Comparison of ENCODE assay signal across 18 cellular contexts in the genomic region with DNA sequence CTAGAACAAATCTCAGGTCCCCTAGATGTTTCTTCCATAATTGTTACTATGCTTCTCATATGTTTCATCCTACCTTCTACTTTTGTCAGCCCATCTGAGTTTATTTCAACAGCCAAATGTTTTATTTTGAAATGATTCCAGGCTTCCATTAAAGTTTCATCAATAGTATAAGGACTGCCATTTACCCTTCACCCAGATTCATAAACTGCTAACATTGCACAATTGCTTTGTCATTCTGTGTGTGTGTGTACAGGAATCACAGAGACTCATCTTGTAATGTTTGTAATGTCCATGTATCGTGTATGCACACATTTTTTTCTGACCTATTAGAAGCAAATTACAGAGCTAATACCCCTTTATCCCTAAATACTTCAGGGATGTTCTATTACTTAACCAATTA. TPM values are rescaled to one million over a fixed set of nuclear protein-coding genes. Genes with fewer than 3 reads are reported as not detected.
DNase-seq lines count a peak whose midpoint lies in the region; ATAC-seq and TF ChIP-seq lines count a peak whose summit lies in the region.
"Had no signal": no experiment of that assay in that cellular context is flagged by ENCODE, and none has a peak within 500 bp of the region (broad histone marks: within the 10 kb centered on the region; RNA-seq: fewer than 3 reads in every experiment).

No MANE protein-coding gene starts in this region.

- WGBS in IMR-90 (ENCODE audit: extremely low coverage in 2 of 2, insufficient read length in 1 of 2), 2 experiments, result no CpG with 5 or more reads among the region's 1 CpG
- 21% methylated on average over 1 of the region's 1 CpG for WGBS in right lobe of liver (ENCODE audit: insufficient coverage, low coverage, low lambda C conversion rate, missing lambda C conversion rate)
- WGBS in esophagus squamous epithelium, 2 donors, result 54 to 74% methylated on average over 1 of the region's 1 CpG

- H4K8ac ChIP-seq in IMR-90 (ENCODE audit: low read depth in 2 of 2, low read length in 2 of 2), result no peak overlapping the region

- H3K27ac Mint-ChIP-seq in endothelial cell (ENCODE audit: unreplicated experiment), result peak overlapping the region; percentile 17
- H3K27ac Mint-ChIP-seq: activated naive CD4-positive, alpha-beta T cell treated with anti-CD3 and anti-CD28 coated beads, Interleukin-2, amount 10 ng/mL, durations not matched to agents 7 days and 5 days had no signal

- H3K56ac ChIP-seq in IMR-90 (ENCODE audit: extremely low read depth, insufficient read depth, low read length), result no peak overlapping the region

- H3K9me3 Mint-ChIP-seq in endothelial cell (ENCODE audit: unreplicated experiment), result no peaks in the 10 kb centered on the region
- H3K9me3 Mint-ChIP-seq: activated naive CD4-positive, alpha-beta T cell treated with anti-CD3 and anti-CD28 coated beads, Interleukin-2, amount 10 ng/mL, durations not matched to agents 7 days and 5 days had no signal

- no peak overlapping the region for H3K4ac ChIP-seq in IMR-90 (ENCODE audit: low read depth, low read length)

- no peak overlapping the region for H3K14ac ChIP-seq in IMR-90 (replicated peaks; ENCODE audit: low read depth, low read length)

- no peak overlapping the region for H2BK120ac ChIP-seq in IMR-90 (ENCODE audit: low read depth, low read length)

- DNase-seq in IMR-90 (peak; percentile 77), endothelial cell (ENCODE audit: low spot score) (no peak), right lobe of liver (no peak), vagina (ENCODE audit: extremely low spot score in 2 of 2) (no peak), NCI-H1092 treated with DMSO at 0.1 percent for 48 hours (lab: John Stamatoyannopoulos, UW) (no peak), esophagus squamous epithelium (lab: John Stamatoyannopoulos, UW) (no peak)
- DNase-seq: activated CD4-positive, alpha-beta T cell treated with anti-CD3 and anti-CD28 coated beads, Interleukin-2, amount 50 U/mL, for 1 hour; activated naive CD4-positive, alpha-beta T cell treated with anti-CD3 and anti-CD28 coated beads, Interleukin-2, amount 10 ng/mL, durations not matched to agents 7 days and 5 days; Karpas-422; mucosa of descending colon; NCI-H187; NCI-H446 treated with DMSO at 0.1 percent for 48 hours; right cardiac atrium; stimulated activated CD4-positive, alpha-beta T cell treated with anti-CD3 and anti-CD28 coated beads, Interleukin-2, amount 100 ng/mL, for 24 hours had no signal

- peaks cover 9% of the 10 kb centered on the region for H3K27me3 Mint-ChIP-seq in endothelial cell (ENCODE audit: unreplicated experiment)

- TF ChIP-seq RAD21 in IMR-90 (IDR thresholded peaks at IDR 0.05; ENCODE audit: low read length), result no peak

- H2AK5ac ChIP-seq in IMR-90 (ENCODE audit: low read depth, low read length), result no peak overlapping the region

- CTCF ChIA-PET in IMR-90 (lab: Yijun Ruan, JAX), result interaction anchor here (1.7 kb wide), 1 partner anchor 35 kb away, joined by 4 read pairs; no protein-coding TSS in a partner anchor

- peak; percentile 75 for ATAC-seq in IMR-90 (ENCODE audit: low read depth)
- peak; percentile 80 to 87 (median 86) for ATAC-seq in right lobe of liver
- no peak for ATAC-seq in HG03457 (IDR thresholded peaks at IDR 0.05; ENCODE audit: unreplicated experiment)
- ATAC-seq: mucosa of descending colon, right cardiac atrium had no signal

- no peak overlapping the region for H3K18ac ChIP-seq in IMR-90 (ENCODE audit: low read depth, low read length)

- in situ Hi-C loops in IMR-90 (cut with MboI; ENCODE audit: low sequenced_read_pairs), result no loop called here

- no peak overlapping the region for H3K4me3 ChIP-seq in IMR-90 (ENCODE audit: insufficient read depth, low read depth, low read length)
- H3K4me3 ChIP-seq in right lobe of liver, result no peak overlapping the region
- no peak overlapping the region for H3K4me3 ChIP-seq in vagina
- no peak overlapping the region for H3K4me3 ChIP-seq in esophagus squamous epithelium
- H3K4me3 ChIP-seq: BLaER1 treated with 17β-estradiol and CSF1 and Interleukin-3, amounts not matched to agents 10 nM and 100 nM; mucosa of descending colon had no signal

- intact Hi-C loops in IMR-90 (cut with micrococcal nuclease), result no loop called here
- intact Hi-C loops in right lobe of liver (cut with DNase I), result no loop called here
- intact Hi-C loops in vagina (cut with DNase I), result no loop called here
- intact Hi-C loops in esophagus squamous epithelium (cut with DNase I), result no loop called here

- no peak overlapping the region for H3K4me2 ChIP-seq in IMR-90 (ENCODE audit: low read depth, low read length)
- H3K4me2 ChIP-seq: BLaER1 treated with 17β-estradiol and CSF1 and Interleukin-3, amounts not matched to agents 10 nM and 100 nM had no signal

- H3K23ac ChIP-seq in IMR-90 (ENCODE audit: low read depth, low read length), result no peak overlapping the region

- H3K9me3 ChIP-seq in IMR-90 (ENCODE audit: control insufficient read depth, insufficient read depth, low read length), result no peaks in the 10 kb centered on the region
- H3K9me3 ChIP-seq in right lobe of liver, result no peaks in the 10 kb centered on the region
- no peaks in the 10 kb centered on the region for H3K9me3 ChIP-seq in vagina
- no peaks in the 10 kb centered on the region for H3K9me3 ChIP-seq in esophagus squamous epithelium
- H3K9me3 ChIP-seq: mucosa of descending colon had no signal

- TF ChIP-seq POLR2A in IMR-90 (IDR thresholded peaks at IDR 0.05; ENCODE audit: low read depth, low read length) (no peak), right lobe of liver (IDR thresholded peaks at IDR 0.05) (no peak), vagina (IDR thresholded peaks at IDR 0.05) (no peak), esophagus squamous epithelium (IDR thresholded peaks at IDR 0.05) (no peak)

- H2BK15ac ChIP-seq in IMR-90 (ENCODE audit: low read depth, low read length), result no peak overlapping the region

- no peak overlapping the region for H3K9ac ChIP-seq in IMR-90 (ENCODE audit: low read depth, low read length)
- H3K9ac ChIP-seq: BLaER1 treated with 17β-estradiol and CSF1 and Interleukin-3, amounts not matched to agents 10 nM and 100 nM had no signal

- no peak overlapping the region for H2BK20ac ChIP-seq in IMR-90 (ENCODE audit: low read depth, low read length)

- no peak overlapping the region for H4K91ac ChIP-seq in IMR-90 (ENCODE audit: insufficient read depth, low read depth, low read length)

- H3K4me1 ChIP-seq in IMR-90 (ENCODE audit: control insufficient read depth, insufficient read depth, low read length) (peaks cover 1% of the 10 kb centered on the region; the same call in 1 of the 2 replicates), right lobe of liver (peaks cover 0 to 9% (median 3%) of the 10 kb centered on the region in 4 donors), vagina (no peaks in the 10 kb centered on the region), esophagus squamous epithelium (peaks cover 0 to 13% (median 3%) of the 10 kb centered on the region in 3 donors)

- H3K9me1 ChIP-seq in IMR-90 (ENCODE audit: insufficient read depth, low read length), result peaks cover 18% of the 10 kb centered on the region

- H3K27ac ChIP-seq in IMR-90 (ENCODE audit: insufficient read depth, low read length) (no peak overlapping the region), right lobe of liver (peak overlapping the region in 2 of 3 donors; percentile 45 to 64), vagina (peak overlapping the region; percentile 25), esophagus squamous epithelium (no peak overlapping the region)
- H3K27ac ChIP-seq: BLaER1 treated with 17β-estradiol and CSF1 and Interleukin-3, amounts not matched to agents 10 nM and 100 nM had no signal

- dilution Hi-C loops in IMR-90 (cut with HindIII; ENCODE audit: low sequenced_read_pairs, unreplicated experiment), result no loop called here

- BruUV-seq in IMR-90 (replicated peaks; lab: Mats Ljungman, UMichigan), result no TSS peak

- H3K27me3 ChIP-seq in IMR-90 (ENCODE audit: control insufficient read depth, insufficient read depth, low read length), result no peaks in the 10 kb centered on the region
- H3K27me3 ChIP-seq in right lobe of liver, result no peaks in the 10 kb centered on the region
- no peaks in the 10 kb centered on the region for H3K27me3 ChIP-seq in vagina
- H3K27me3 ChIP-seq in esophagus squamous epithelium, result no peaks in the 10 kb centered on the region
- H3K27me3 ChIP-seq: BLaER1 treated with 17β-estradiol and CSF1 and Interleukin-3, amounts not matched to agents 10 nM and 100 nM had no signal

- peaks cover 38% of the 10 kb centered on the region for H3K36me3 Mint-ChIP-seq in endothelial cell (ENCODE audit: low read depth, unreplicated experiment)

- POLR2A ChIA-PET in IMR-90 (lab: Charles Lee; ENCODE audit: unreplicated experiment), result no interaction called here

- no peak overlapping the region for H3K4me3 Mint-ChIP-seq in endothelial cell (ENCODE audit: unreplicated experiment)
- H3K4me3 Mint-ChIP-seq: activated naive CD4-positive, alpha-beta T cell treated with anti-CD3 and anti-CD28 coated beads, Interleukin-2, amount 10 ng/mL, durations not matched to agents 7 days and 5 days had no signal

- H4K20me1 ChIP-seq in IMR-90 (ENCODE audit: insufficient read depth, low read length), result no peaks in the 10 kb centered on the region
- H4K20me1 ChIP-seq: BLaER1 treated with 17β-estradiol and CSF1 and Interleukin-3, amounts not matched to agents 10 nM and 100 nM had no signal

- no peak overlapping the region for H4K5ac ChIP-seq in IMR-90 (ENCODE audit: low read depth, low read length)

- TF ChIP-seq CTCF in IMR-90 (conservative IDR thresholded peaks at IDR 0.05; ENCODE audit: low read depth, low read length) (no peak), endothelial cell (IDR thresholded peaks at IDR 0.05; ENCODE audit: unreplicated experiment) (no peak), right lobe of liver (IDR thresholded peaks at IDR 0.05) (no peak), vagina (IDR thresholded peaks at IDR 0.05) (no peak), esophagus squamous epithelium (IDR thresholded peaks at IDR 0.05) (no peak)

- peaks cover 6% of the 10 kb centered on the region for H3K4me1 Mint-ChIP-seq in endothelial cell (ENCODE audit: unreplicated experiment)

- H2BK5ac ChIP-seq in IMR-90 (ENCODE audit: low read depth, low read length, poor library complexity, severe bottlenecking), result peak overlapping the region; percentile 50

- H2AFZ ChIP-seq in IMR-90 (replicated peaks; ENCODE audit: low read length, poor library complexity), result no peak overlapping the region

- no peak overlapping the region for H2AK9ac ChIP-seq in IMR-90 (replicated peaks; ENCODE audit: low read depth, low read length, poor library complexity)

- H3K79me1 ChIP-seq in IMR-90 (ENCODE audit: low read depth in 1 of 2, low read length in 2 of 2), result no peaks in the 10 kb centered on the region; a peak in 1 of 4 replicates

- H3K36me3 ChIP-seq in IMR-90 (ENCODE audit: control insufficient read depth, insufficient read depth, low read length) (peaks cover 11% of the 10 kb centered on the region), right lobe of liver (peaks cover 0 to 3% (median 1%) of the 10 kb centered on the region in 4 donors), vagina (peaks cover 4 to 18% of the 10 kb centered on the region in 2 donors), esophagus squamous epithelium (peaks cover 0 to 51% (median 0%) of the 10 kb centered on the region in 3 donors)
- H3K36me3 ChIP-seq: BLaER1 treated with 17β-estradiol and CSF1 and Interleukin-3, amounts not matched to agents 10 nM and 100 nM had no signal

RNA-seq across cellular contexts. Expression of a gene that starts 25.5 kb away (rescaled TPM):
- total RNA-seq in IMR-90 (2012; rRNA removed), result 0.56 and 1.8 TPM in 2 replicates
- 1.0 and 1.6 TPM in 2 replicates for polyA plus RNA-seq in IMR-90 (2012; rRNA removed)
- 0.40 and 0.51 TPM in 2 replicates for polyA plus RNA-seq in IMR-90 (2012; cell fraction: cytosol; rRNA removed)
- 3.8 and 4.2 TPM in 2 replicates for polyA plus RNA-seq in IMR-90 (2012; cell fraction: nucleus; rRNA removed; ENCODE audit: low replicate concordance)
- total RNA-seq in endothelial cell (ENCODE audit: unreplicated experiment), result 563 TPM
- 10 to 100 TPM in 3 of 6 experiments, 1 to 10 TPM in 3; 6.2 to 11.8 (median 9.1) TPM for total RNA-seq in right lobe of liver
- 57.2 TPM for total RNA-seq in vagina
- total RNA-seq in esophagus squamous epithelium, result 10 to 100 TPM in 2 of 4 donors, 1 to 10 TPM in 2; 3.4 to 18.1 (median 11.0) TPM

RNA-seq across cellular contexts. Expression of a gene that starts 26.5 kb away (rescaled TPM):
- total RNA-seq in IMR-90 (2012; rRNA removed) (10.6 and 11.9 TPM in 2 replicates), endothelial cell (ENCODE audit: unreplicated experiment) (52.9 TPM), right lobe of liver (10 to 100 TPM in 2 of 6 experiments, 1 to 10 TPM in 4; 1.1 to 21.2 (median 2.2) TPM), vagina (36.6 TPM), esophagus squamous epithelium (10 to 100 TPM in 2 of 4 donors, 1 to 10 TPM in 2; 5.3 to 32.4 (median 11.4) TPM)
- 17.9 and 19.0 TPM in 2 replicates for polyA plus RNA-seq in IMR-90 (2012; rRNA removed)
- polyA plus RNA-seq in IMR-90 (2012; cell fraction: cytosol; rRNA removed), result 19.4 and 24.5 TPM in 2 replicates
- 12.2 and 13.8 TPM in 2 replicates for polyA plus RNA-seq in IMR-90 (2012; cell fraction: nucleus; rRNA removed; ENCODE audit: low replicate concordance)
- total RNA-seq: kidney epithelial cell had no signal

RNA-seq across cellular contexts. Expression of a gene that starts 36.4 kb away (rescaled TPM):
- total RNA-seq in IMR-90 (2012; rRNA removed), result 2.3 and 2.5 TPM in 2 replicates
- 7.2 and 12.4 TPM in 2 replicates for polyA plus RNA-seq in IMR-90 (2012; rRNA removed)
- 4.7 and 10.7 TPM in 2 replicates for polyA plus RNA-seq in IMR-90 (2012; cell fraction: cytosol; rRNA removed)
- polyA plus RNA-seq in IMR-90 (2012; cell fraction: nucleus; rRNA removed; ENCODE audit: low replicate concordance), result 1.4 and 1.5 TPM in 2 replicates
- not detected for total RNA-seq in endothelial cell (ENCODE audit: unreplicated experiment)
- 10 to 100 TPM; 11.1 to 77.6 (median 28.6) TPM for total RNA-seq in right lobe of liver
- total RNA-seq in vagina, result 374 TPM
- 10 to 100 TPM; 23.8 to 74.4 (median 47.4) TPM for total RNA-seq in esophagus squamous epithelium
- total RNA-seq: H4, kidney epithelial cell had no signal

Comparison
In these comparisons a context has a peak if more than half of its experiments do, and no peak if none do; other contexts are left out.
1. H3K27ac ChIP-seq: peak in right lobe of liver (2 of 3) and vagina (single experiment); none in IMR-90 (single experiment) and esophagus squamous epithelium (0 of 4).